ENCODE assay signal across 21 cellular contexts in genomic region chr2:54538537-54538936, GRCh38.
"Had no signal": no experiment of that assay in that cellular context is flagged by ENCODE, and none has a peak within 500 bp of the region (broad histone marks: within the 10 kb centered on the region; RNA-seq: fewer than 3 reads in every experiment).

No MANE protein-coding gene starts in this region.

- H3K9me3 ChIP-seq: colonic mucosa, esophagus muscularis mucosa, gastroesophageal sphincter, heart left ventricle, left lung, lower lobe of right lung had no signal

- H3K27ac Mint-ChIP-seq: dendritic cell treated with granulocyte-macrophage colony-stimulating factor and Interleukin-4, amounts not matched to agents 40 ng/mL and 50 ng/mL, for 4 days; effector memory CD8-positive, alpha-beta T cell; endodermal cell had no signal

- H3K36me3 ChIP-seq: colonic mucosa, left lung had no signal

- H3K4me3 ChIP-seq: colonic mucosa, esophagus muscularis mucosa, gastroesophageal sphincter, heart left ventricle, left lung, lower lobe of right lung had no signal

- H3K27me3 Mint-ChIP-seq: effector memory CD8-positive, alpha-beta T cell had no signal

- H3K27ac ChIP-seq: colonic mucosa, esophagus muscularis mucosa, foreskin keratinocyte, gastroesophageal sphincter, heart left ventricle, left lung, lower lobe of right lung had no signal

- FAIRE-seq: endometrium, frontal cortex, islet of Langerhans, keratinocyte had no signal

- DNase-seq: colonic mucosa; cortex of kidney; effector CD8-positive, alpha-beta T cell; effector memory CD8-positive, alpha-beta T cell; endodermal cell; foreskin keratinocyte; heart left ventricle; hippocampal formation; left cardiac atrium; left lung; left ventricle myocardium superior; lower lobe of right lung; mesendoderm; midbrain had no signal

- H3K9me3 Mint-ChIP-seq: dendritic cell treated with granulocyte-macrophage colony-stimulating factor and Interleukin-4, amounts not matched to agents 40 ng/mL and 50 ng/mL, for 4 days; effector memory CD8-positive, alpha-beta T cell; endodermal cell had no signal

- H3K27me3 ChIP-seq: colonic mucosa, esophagus muscularis mucosa, foreskin keratinocyte, gastroesophageal sphincter, heart left ventricle, left lung had no signal

- H3K4me3 Mint-ChIP-seq: dendritic cell treated with granulocyte-macrophage colony-stimulating factor and Interleukin-4, amounts not matched to agents 40 ng/mL and 50 ng/mL, for 4 days; effector memory CD8-positive, alpha-beta T cell; endodermal cell had no signal

- ATAC-seq: effector memory CD8-positive, alpha-beta T cell; foreskin keratinocyte; gastroesophageal sphincter; heart left ventricle; left cardiac atrium; left lung; lower lobe of right lung had no signal
